8 cellular contexts compared by ENCODE assay signal in the genomic region with DNA sequence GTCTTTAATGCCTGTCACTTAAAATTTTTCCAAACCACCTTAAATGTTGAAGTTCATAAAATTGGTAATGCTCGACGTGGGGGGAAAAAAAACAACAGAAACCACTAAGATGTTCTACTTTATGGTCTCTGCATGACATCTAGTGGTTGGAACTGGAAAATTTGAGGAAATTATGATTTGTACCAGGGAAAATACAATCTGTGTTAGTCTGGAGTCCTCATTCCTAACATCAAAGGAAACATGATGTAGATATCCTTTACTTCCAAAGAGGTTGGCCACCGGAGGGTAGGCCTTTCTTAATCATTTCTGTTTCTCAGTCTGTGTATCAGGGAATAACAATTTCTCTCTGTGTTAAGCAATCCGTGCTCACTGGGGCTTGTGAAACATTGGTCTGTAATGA.
DNase-seq lines count a peak whose midpoint lies in the region; ATAC-seq, FAIRE-seq and TF ChIP-seq lines count a peak whose summit lies in the region.
"Not testable (repeated sequence)": the region's sequence is repeated elsewhere in the genome, so short reads cannot be mapped to it uniquely, and the experiment has no call there.

No MANE protein-coding gene starts in this region.

- peaks cover 11% of the 10 kb centered on the region for H3K4me1 Mint-ChIP-seq in brain

- peak; percentile 71 for ATAC-seq in GM18867 (IDR thresholded peaks at IDR 0.05; ENCODE audit: unreplicated experiment)

- H3K27me3 Mint-ChIP-seq in brain = not testable (repeated sequence)

- H3K4me3 ChIP-seq in fibroblast of pulmonary artery (replicated peaks; ENCODE audit: low read depth, low read length) = not testable (repeated sequence)

- peak; percentile 95 for FAIRE-seq in A204.1 (lab: Jason Lieb, UNC)

- H3K27ac Mint-ChIP-seq in brain = peak overlapping the region in 2 of 5 experiments; percentile 59 to 75

- H3K36me3 Mint-ChIP-seq in brain = not testable (repeated sequence)

- peak overlapping the region in 1 of 5 experiments; percentile 31 for H3K4me3 Mint-ChIP-seq in brain

- not testable (repeated sequence) for H3K9me3 Mint-ChIP-seq in brain

- TF ChIP-seq CTCF in brain (conservative IDR thresholded peaks at IDR 0.05) (peak; percentile 82 to 92), fibroblast of pulmonary artery (IDR thresholded peaks at IDR 0.05; ENCODE audit: low read length, missing control alignments) (peak; percentile 48)

- DNase-seq in NCI-H1105 treated with DMSO at 0.1 percent for 48 hours (lab: John Stamatoyannopoulos, UW) = peak; percentile 1
- peak; percentile 18 for DNase-seq in RPMI7951 (ENCODE audit: low read depth)
- DNase-seq in fibroblast of pulmonary artery (ENCODE audit: low read depth) = peak; percentile 78
- peak; percentile 69 for DNase-seq in left kidney (ENCODE audit: low read depth, low spot score)
- peak; percentile 73 for DNase-seq in putamen (ENCODE audit: low spot score)

Comparison
In these comparisons a context has a peak if more than half of its experiments do, and no peak if none do; other contexts are left out.
1. DNase-seq: peak in every context shown above with its lines; median percentile 78 in fibroblast of pulmonary artery; 73 in putamen; 69 in left kidney; 18 in RPMI7951; 1 in NCI-H1105 treated with DMSO at 0.1 percent for 48 hours.